ENCODE assay signal across 27 cellular contexts in genomic region chr2:144943293-144943941, GRCh38.
A peak's percentile ranks its signal among the peaks of the same experiment; 100 is the strongest.
DNase-seq lines count a peak whose midpoint lies in the region; ATAC-seq, FAIRE-seq and TF ChIP-seq lines count a peak whose summit lies in the region.
"Had no signal": no experiment of that assay in that cellular context is flagged by ENCODE, and none has a peak within 500 bp of the region (broad histone marks: within the 10 kb centered on the region; RNA-seq: fewer than 3 reads in every experiment).

No MANE protein-coding gene starts in this region.

- H3K36me3 ChIP-seq in IMR-90 (ENCODE audit: control insufficient read depth, insufficient read depth, low read length) (no peaks in the 10 kb centered on the region), astrocyte (ENCODE audit: insufficient read depth, low read length) (no peaks in the 10 kb centered on the region), hepatocyte (replicated peaks; ENCODE audit: insufficient read depth, low read depth) (no peaks in the 10 kb centered on the region), thoracic aorta (no peaks in the 10 kb centered on the region), neuronal stem cell (replicated peaks in 1 of 2; ENCODE audit: control insufficient read depth in 2 of 2, insufficient read depth in 2 of 2, low read length in 2 of 2) (no peaks in the 10 kb centered on the region)
- H3K36me3 ChIP-seq: upper lobe of right lung had no signal

- H3K9me2 ChIP-seq in hepatocyte (replicated peaks; ENCODE audit: insufficient read depth) = no peaks in the 10 kb centered on the region

- DNase-seq in IMR-90 (no peak), astrocyte (ENCODE audit: low read depth) (no peak), hepatocyte (ENCODE audit: low spot score) (no peak), thoracic aorta (ENCODE audit: low spot score) (no peak), cortex of kidney (lab: John Stamatoyannopoulos, UW) (no peak), NCI-H128 (lab: John Stamatoyannopoulos, UW; ENCODE audit: unreplicated experiment) (no peak), neuronal stem cell (ENCODE audit: low spot score) (no peak)
- DNase-seq in activated CD8-positive, alpha-beta memory T cell treated with anti-CD3 and anti-CD28 coated beads, Interleukin-2, amount 50 U/mL, for 4 hours = no peak
- DNase-seq: activated naive CD8-positive, alpha-beta T cell treated with anti-CD3 and anti-CD28 coated beads for 36 hours; CD8-positive, alpha-beta memory T cell; DMS79; dorsolateral prefrontal cortex; H9; hypothalamus; kidney; naive B cell; NCI-H1092; NCI-H510A; posterior cingulate gyrus; RPMI8226; stimulated activated CD4-positive, alpha-beta T cell treated with anti-CD3 and anti-CD28 coated beads, Interleukin-4, amount 100 ng/mL, for 1 hour; stimulated activated naive CD8-positive, alpha-beta T cell treated with anti-CD3 and anti-CD28 coated beads, Interleukin-15, amount 100 ng/mL, for 72 hours; upper lobe of right lung had no signal

- peaks cover 4% of the 10 kb centered on the region for H3K9me1 ChIP-seq in IMR-90 (ENCODE audit: insufficient read depth, low read length)

- BruUV-seq in IMR-90 (replicated peaks; lab: Mats Ljungman, UMichigan) = no TSS peak

- TF ChIP-seq CTCF in IMR-90 (conservative IDR thresholded peaks at IDR 0.05; ENCODE audit: low read depth, low read length) (no peak), astrocyte (IDR thresholded peaks at IDR 0.05; ENCODE audit: insufficient read depth, low read depth, low read length) (no peak), hepatocyte (IDR thresholded peaks at IDR 0.05; ENCODE audit: poor library complexity) (no peak), thoracic aorta (IDR thresholded peaks at IDR 0.05) (no peak)

- H3K27ac ChIP-seq in IMR-90 (ENCODE audit: insufficient read depth, low read length) (no peak overlapping the region; the same call in 1 of the 2 replicates), astrocyte (ENCODE audit: low read depth, low read length) (peak overlapping the region; percentile 74), hepatocyte (peak overlapping the region; percentile 20), thoracic aorta (peak overlapping the region; percentile 20 to 28), neuronal stem cell (replicated peaks; ENCODE audit: low read length) (no peak overlapping the region)
- H3K27ac ChIP-seq: dorsolateral prefrontal cortex, KMS-11, upper lobe of right lung had no signal

- intact Hi-C loops in IMR-90 (cut with micrococcal nuclease) = loop anchor here (5.0 kb wide), 1 partner anchor 421 kb away; the partner anchor contains the start of gene ZEB2

- H2BK12ac ChIP-seq in neuronal stem cell (ENCODE audit: low read length) = no peak overlapping the region

- in situ Hi-C loops in IMR-90 (cut with MboI; ENCODE audit: low sequenced_read_pairs) = no loop called here

- peak overlapping the region; percentile 86; the same call in 1 of the 2 replicates for H4K5ac ChIP-seq in IMR-90 (ENCODE audit: low read depth, low read length)

- H2BK120ac ChIP-seq in IMR-90 (ENCODE audit: low read depth, low read length) (peak overlapping the region; percentile 89), neuronal stem cell (ENCODE audit: low read depth, low read length) (no peak overlapping the region)

- POLR2A ChIA-PET in IMR-90 (lab: Charles Lee; ENCODE audit: unreplicated experiment) = no interaction called here

- 0 out of 2 replicates have a peak overlapping the region, but pooled peaks have one; percentile 3 for H3K56ac ChIP-seq in IMR-90 (ENCODE audit: extremely low read depth, insufficient read depth, low read length)

- H3K4me2 ChIP-seq in IMR-90 (ENCODE audit: low read depth, low read length) (peak overlapping the region; percentile 56; the same call in 1 of the 2 replicates), astrocyte (ENCODE audit: low read length) (peak overlapping the region; percentile 68), hepatocyte (no peak overlapping the region), neuronal stem cell (ENCODE audit: insufficient read depth, low read length, poor library complexity, severe bottlenecking) (no peak overlapping the region)
- H3K4me2 ChIP-seq: KMS-11 had no signal

- H2BK20ac ChIP-seq in IMR-90 (ENCODE audit: low read depth, low read length) = peak overlapping the region; percentile 97; the same call in 1 of the 2 replicates

- peak overlapping the region; percentile 86; the same call in 1 of the 2 replicates for H3K18ac ChIP-seq in IMR-90 (ENCODE audit: low read depth, low read length)
- H3K18ac ChIP-seq in neuronal stem cell (ENCODE audit: low read length) = no peak overlapping the region

- FAIRE-seq in astrocyte (lab: Jason Lieb, UNC) = peak; percentile 89
- FAIRE-seq: bronchial epithelial cell, frontal cortex, kidney had no signal

- no peak for TF ChIP-seq RAD21 in IMR-90 (IDR thresholded peaks at IDR 0.05; ENCODE audit: low read length)

- no peaks in the 10 kb centered on the region for H3K36me3 Mint-ChIP-seq in astrocyte (ENCODE audit: low read depth, unreplicated experiment)
- H3K36me3 Mint-ChIP-seq: activated naive CD8-positive, alpha-beta T cell treated with anti-CD3 and anti-CD28 coated beads for 36 hours; CD8-positive, alpha-beta memory T cell; naive B cell had no signal

- H3K4me1 ChIP-seq in IMR-90 (ENCODE audit: control insufficient read depth, insufficient read depth, low read length) (peaks cover 7% of the 10 kb centered on the region), astrocyte (ENCODE audit: insufficient read depth, low read length) (peaks cover 35% of the 10 kb centered on the region), hepatocyte (ENCODE audit: insufficient read depth) (peaks cover 8% of the 10 kb centered on the region), thoracic aorta (ENCODE audit: control insufficient read depth in 1 of 2, low read depth in 2 of 2) (peaks cover 29 to 55% of the 10 kb centered on the region in 2 donors), neuronal stem cell (ENCODE audit: control insufficient read depth in 2 of 2, insufficient read depth in 1 of 2, low read depth in 1 of 2, low read length in 2 of 2) (peaks cover 0 to 7% of the 10 kb centered on the region in 2 donors)

- H3K27me3 ChIP-seq in IMR-90 (ENCODE audit: control insufficient read depth, insufficient read depth, low read length) (no peaks in the 10 kb centered on the region), astrocyte (ENCODE audit: insufficient read depth, low read length) (no peaks in the 10 kb centered on the region), hepatocyte (no peaks in the 10 kb centered on the region), thoracic aorta (replicated peaks; ENCODE audit: insufficient read depth) (no peaks in the 10 kb centered on the region), neuronal stem cell (ENCODE audit: control insufficient read depth in 3 of 3, insufficient read depth in 3 of 3, low read depth in 1 of 3, low read length in 3 of 3) (no peaks in the 10 kb centered on the region)
- H3K27me3 ChIP-seq: dorsolateral prefrontal cortex, upper lobe of right lung had no signal

- H4K91ac ChIP-seq in IMR-90 (ENCODE audit: insufficient read depth, low read depth, low read length) (peak overlapping the region; percentile 70), neuronal stem cell (ENCODE audit: low read depth, low read length, poor library complexity) (no peak overlapping the region)

- no peaks in the 10 kb centered on the region for H3K79me2 ChIP-seq in astrocyte (ENCODE audit: insufficient read depth, low read length)
- H3K79me2 ChIP-seq in hepatocyte = no peaks in the 10 kb centered on the region

- H2AK5ac ChIP-seq in IMR-90 (ENCODE audit: low read depth, low read length) (no peak overlapping the region), neuronal stem cell (ENCODE audit: low read depth, low read length) (no peak overlapping the region)

- H3K23ac ChIP-seq in IMR-90 (ENCODE audit: low read depth, low read length) = peak overlapping the region; percentile 39; the same call in 1 of the 2 replicates
- H3K23ac ChIP-seq in neuronal stem cell (ENCODE audit: low read depth, low read length, poor library complexity) = no peak overlapping the region

- H2AK9ac ChIP-seq in IMR-90 (replicated peaks; ENCODE audit: low read depth, low read length, poor library complexity) = no peak overlapping the region

- dilution Hi-C loops in IMR-90 (cut with HindIII; ENCODE audit: low sequenced_read_pairs, unreplicated experiment) = no loop called here

- no peak overlapping the region for H3K9ac ChIP-seq in IMR-90 (ENCODE audit: low read depth, low read length)
- peak overlapping the region; percentile 41 for H3K9ac ChIP-seq in astrocyte (ENCODE audit: low read length)
- H3K9ac ChIP-seq in neuronal stem cell (ENCODE audit: low read depth, low read length, poor library complexity) = no peak overlapping the region
- H3K9ac ChIP-seq: KMS-11 had no signal

- H3K14ac ChIP-seq in IMR-90 (replicated peaks; ENCODE audit: low read depth, low read length) (peak overlapping the region; percentile 65), neuronal stem cell (ENCODE audit: low read length) (no peak overlapping the region)

- H3K4me3 ChIP-seq in IMR-90 (ENCODE audit: insufficient read depth, low read depth, low read length) (no peak overlapping the region), astrocyte (ENCODE audit: insufficient read depth, low read depth, low read length) (no peak overlapping the region), hepatocyte (no peak overlapping the region), thoracic aorta (peak overlapping the region; percentile 41), neuronal stem cell (ENCODE audit: low read length in 2 of 2) (no peak overlapping the region)
- H3K4me3 ChIP-seq: dorsolateral prefrontal cortex, lung, upper lobe of right lung had no signal

- no peak for ATAC-seq in IMR-90 (ENCODE audit: low read depth)
- ATAC-seq in thoracic aorta (ENCODE audit: insufficient number of reproducible peaks, low FRiP score, low read depth) = no peak
- ATAC-seq: stimulated activated naive CD8-positive, alpha-beta T cell treated with anti-CD3 and anti-CD28 coated beads, Interleukin-15, amount 100 ng/mL, for 72 hours; upper lobe of right lung had no signal

- no peaks in the 10 kb centered on the region for H3K27me3 Mint-ChIP-seq in astrocyte (ENCODE audit: low read depth, unreplicated experiment)
- H3K27me3 Mint-ChIP-seq: stimulated activated naive CD8-positive, alpha-beta T cell treated with anti-CD3 and anti-CD28 coated beads, Interleukin-15, amount 100 ng/mL, for 72 hours had no signal

- 50% methylated on average over 1 of the region's 5 CpGs; no CpG with 5 or more reads in 1 of the 2 experiments for WGBS in IMR-90 (ENCODE audit: extremely low coverage in 2 of 2, insufficient read length in 1 of 2), 2 experiments
- 80% methylated on average over 5 of the region's 5 CpGs for WGBS in hepatocyte (ENCODE audit: low lambda C conversion rate, missing lambda C conversion rate)
- WGBS in neuronal stem cell (ENCODE audit: extremely low coverage in 2 of 2, insufficient read length in 2 of 2, insufficient replicate concordance in 1 of 2), 2 donors = no CpG with 5 or more reads among the region's 5 CpGs

- peak overlapping the region; percentile 27 to 52; a peak in 3 of 4 replicates for H4K8ac ChIP-seq in IMR-90 (ENCODE audit: low read depth in 2 of 2, low read length in 2 of 2)
- no peak overlapping the region for H4K8ac ChIP-seq in neuronal stem cell (ENCODE audit: low read depth, low read length)

- H3K4me1 Mint-ChIP-seq in astrocyte (ENCODE audit: low read depth, unreplicated experiment) = peaks cover 22% of the 10 kb centered on the region
- H3K4me1 Mint-ChIP-seq: activated naive CD8-positive, alpha-beta T cell treated with anti-CD3 and anti-CD28 coated beads for 36 hours; CD8-positive, alpha-beta memory T cell; naive B cell; stimulated activated naive CD8-positive, alpha-beta T cell treated with anti-CD3 and anti-CD28 coated beads, Interleukin-15, amount 100 ng/mL, for 72 hours had no signal

- TF ChIP-seq POLR2A in IMR-90 (IDR thresholded peaks at IDR 0.05; ENCODE audit: low read depth, low read length) = no peak

- H3K79me1 ChIP-seq in IMR-90 (ENCODE audit: low read depth in 1 of 2, low read length in 2 of 2) = no peaks in the 10 kb centered on the region
- no peaks in the 10 kb centered on the region for H3K79me1 ChIP-seq in neuronal stem cell (ENCODE audit: low read depth, low read length)

- H3K27ac Mint-ChIP-seq in astrocyte (ENCODE audit: unreplicated experiment) = no peak overlapping the region
- H3K27ac Mint-ChIP-seq: activated naive CD8-positive, alpha-beta T cell treated with anti-CD3 and anti-CD28 coated beads for 36 hours; CD8-positive, alpha-beta memory T cell; H9; naive B cell; stimulated activated naive CD8-positive, alpha-beta T cell treated with anti-CD3 and anti-CD28 coated beads, Interleukin-15, amount 100 ng/mL, for 72 hours had no signal

- H3K4ac ChIP-seq in IMR-90 (ENCODE audit: low read depth, low read length) = peak overlapping the region; percentile 61; the same call in 1 of the 2 replicates
- no peak overlapping the region for H3K4ac ChIP-seq in neuronal stem cell (ENCODE audit: low read length)

- H4K20me1 ChIP-seq in IMR-90 (ENCODE audit: insufficient read depth, low read length) (no peaks in the 10 kb centered on the region), astrocyte (ENCODE audit: insufficient read depth, low read length) (no peaks in the 10 kb centered on the region), hepatocyte (ENCODE audit: insufficient read depth, poor library complexity, severe bottlenecking) (no peaks in the 10 kb centered on the region)

- H2AFZ ChIP-seq in IMR-90 (replicated peaks; ENCODE audit: low read length, poor library complexity) (no peak overlapping the region), astrocyte (ENCODE audit: low read depth, low read length) (no peak overlapping the region), hepatocyte (no peak overlapping the region), neuronal stem cell (ENCODE audit: low read length) (no peak overlapping the region)

- H3K9me3 Mint-ChIP-seq in astrocyte (ENCODE audit: unreplicated experiment) = peaks cover 2% of the 10 kb centered on the region
- H3K9me3 Mint-ChIP-seq: activated naive CD8-positive, alpha-beta T cell treated with anti-CD3 and anti-CD28 coated beads for 36 hours; CD8-positive, alpha-beta memory T cell; H9; naive B cell had no signal

- no peak overlapping the region for H3K4me3 Mint-ChIP-seq in astrocyte (ENCODE audit: unreplicated experiment)
- H3K4me3 Mint-ChIP-seq: activated naive CD8-positive, alpha-beta T cell treated with anti-CD3 and anti-CD28 coated beads for 36 hours; H9; stimulated activated naive CD8-positive, alpha-beta T cell treated with anti-CD3 and anti-CD28 coated beads, Interleukin-15, amount 100 ng/mL, for 72 hours had no signal

- CTCF ChIA-PET in IMR-90 (lab: Yijun Ruan, JAX) = interaction anchor here (0.8 kb wide), 1 partner anchor 421 kb away, joined by 3 read pairs; no protein-coding TSS in a partner anchor

- H2BK5ac ChIP-seq in IMR-90 (ENCODE audit: low read depth, low read length, poor library complexity, severe bottlenecking) (peak overlapping the region; percentile 9), neuronal stem cell (ENCODE audit: low read length) (no peak overlapping the region)

- H3K9me3 ChIP-seq in IMR-90 (ENCODE audit: control insufficient read depth, insufficient read depth, low read length) (no peaks in the 10 kb centered on the region), astrocyte (ENCODE audit: insufficient read depth, low read depth, low read length) (no peaks in the 10 kb centered on the region), hepatocyte (ENCODE audit: low read depth) (no peaks in the 10 kb centered on the region), thoracic aorta (no peaks in the 10 kb centered on the region), neuronal stem cell (replicated peaks in 1 of 2; ENCODE audit: control insufficient read depth in 2 of 2, insufficient read depth in 1 of 2, low read depth in 1 of 2, low read length in 2 of 2) (no peaks in the 10 kb centered on the region)
- H3K9me3 ChIP-seq: upper lobe of right lung had no signal

- peak overlapping the region; percentile 93; the same call in 2 of the 3 replicates for H2BK15ac ChIP-seq in IMR-90 (ENCODE audit: low read depth, low read length)
- H2BK15ac ChIP-seq in neuronal stem cell (ENCODE audit: low read length) = no peak overlapping the region

Comparison
In these comparisons a context has a peak if more than half of its experiments do, and no peak if none do; other contexts are left out.
1. H3K27ac ChIP-seq: peak in astrocyte (single experiment), hepatocyte (single experiment) and thoracic aorta (2 of 2); none in IMR-90 (single experiment) and neuronal stem cell (single experiment).
2. H3K4me2 ChIP-seq: peak in IMR-90 (single experiment) and astrocyte (single experiment); none in hepatocyte (single experiment) and neuronal stem cell (single experiment).